In the genomic region with DNA sequence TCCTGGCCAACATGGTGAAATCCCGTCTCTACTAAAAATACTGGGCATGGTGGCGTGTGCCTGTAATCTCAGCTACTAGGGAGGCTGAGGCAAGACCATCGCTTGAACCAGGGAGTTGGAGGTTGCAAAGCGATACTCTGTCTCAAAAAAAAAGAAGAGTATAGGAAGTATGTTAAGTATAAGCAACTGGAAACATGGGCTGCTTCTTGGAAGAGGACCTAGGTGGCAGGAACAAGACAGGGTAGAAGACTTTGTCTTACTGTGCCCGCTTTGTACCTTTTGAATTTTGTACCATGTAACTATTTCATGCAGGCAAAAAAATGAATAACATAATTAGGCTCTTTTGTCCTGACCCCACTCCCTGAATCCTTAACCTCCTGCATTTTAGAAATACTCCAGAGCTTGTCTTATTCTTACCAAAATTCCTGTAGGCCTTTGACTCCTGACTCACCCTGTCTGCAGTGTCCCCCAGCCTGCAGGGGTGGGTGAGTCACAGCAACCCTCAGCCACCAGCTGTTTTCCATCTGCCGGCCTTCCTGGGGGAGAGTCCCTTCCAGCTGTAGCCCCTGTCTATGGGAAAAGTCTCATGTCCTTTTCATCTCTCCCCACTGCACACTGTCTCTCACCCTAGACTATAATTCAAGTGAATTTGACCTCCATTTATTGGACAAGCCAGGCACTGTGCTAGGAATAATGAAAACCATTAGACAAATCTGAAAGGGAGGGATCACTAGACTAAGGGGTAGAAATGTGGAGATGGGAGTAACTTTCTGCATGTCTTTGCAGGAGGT, we compare ENCODE assay signal across 8 cellular contexts. TPM values are rescaled to one million over a fixed set of nuclear protein-coding genes. Genes with fewer than 3 reads are reported as not detected.
A peak's percentile ranks its signal among the peaks of the same experiment; 100 is the strongest.
DNase-seq lines count a peak whose midpoint lies in the region; ATAC-seq, FAIRE-seq and TF ChIP-seq lines count a peak whose summit lies in the region.

No MANE protein-coding gene starts in this region.

- ATAC-seq in sciatic nerve: peak; percentile 73
- ATAC-seq in HG03378 (IDR thresholded peaks at IDR 0.05; ENCODE audit: unreplicated experiment): no peak

- intact Hi-C loops in sciatic nerve (cut with DNase I): no loop called here

- FAIRE-seq in G401.6 (lab: Jason Lieb, UNC) (peak; percentile 47), RCC 7860 (lab: Jason Lieb, UNC) (peak; percentile 88)

- H3K4me3 ChIP-seq in fibroblast of pulmonary artery (replicated peaks; ENCODE audit: low read depth, low read length): no peak overlapping the region

- DNase-seq in RCC 7860 (ENCODE audit: low spot score) (peak; percentile 77), fibroblast of pulmonary artery (ENCODE audit: low read depth) (peak; percentile 92), sciatic nerve (ENCODE audit: low spot score) (no peak), hippocampal formation (lab: John Stamatoyannopoulos, UW) (no peak), amygdala (lab: John Stamatoyannopoulos, UW) (no peak)
- no peak for DNase-seq in stimulated activated naive CD4-positive, alpha-beta T cell (lab: John Stamatoyannopoulos, UW)

- no peak for TF ChIP-seq CTCF in fibroblast of pulmonary artery (IDR thresholded peaks at IDR 0.05; ENCODE audit: low read length, missing control alignments)

RNA-seq across cellular contexts. Expression of a gene that starts 41.8 kb away (rescaled TPM):
- total RNA-seq in sciatic nerve: 45.4 TPM

RNA-seq across cellular contexts. Expression of a gene that starts 51.9 kb away (rescaled TPM):
- total RNA-seq in sciatic nerve: 973 TPM

Comparison
In these comparisons a context has a peak if more than half of its experiments do, and no peak if none do; other contexts are left out.
1. DNase-seq: peak in RCC 7860 (single experiment) and fibroblast of pulmonary artery (single experiment); none in sciatic nerve (single experiment), stimulated activated naive CD4-positive, alpha-beta T cell (0 of 6), hippocampal formation (0 of 2) and amygdala (0 of 56).